In the genomic region with DNA sequence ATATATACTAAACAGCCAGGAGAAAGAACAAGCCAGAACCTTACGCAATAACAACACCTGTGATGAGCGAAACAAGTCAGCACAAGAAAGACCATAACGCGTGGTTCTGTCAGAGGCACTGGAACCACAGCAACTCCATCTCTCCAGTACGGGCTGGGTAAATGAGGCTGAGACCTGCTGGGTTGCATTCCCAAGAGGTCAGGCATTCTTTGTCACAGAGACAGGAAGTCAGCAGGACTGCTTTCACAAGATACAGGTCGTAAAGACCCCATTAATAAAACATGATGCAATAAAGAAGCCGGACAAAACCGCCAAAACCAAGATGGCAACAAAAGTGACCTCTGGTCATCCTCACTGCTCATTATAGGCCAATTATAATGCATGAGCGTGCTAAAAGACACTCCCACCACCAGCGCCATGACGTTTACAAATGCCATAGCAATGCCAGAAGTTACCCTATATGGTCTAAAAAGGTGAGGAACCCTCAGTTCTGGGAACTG, we compare ENCODE assay signal across 15 cellular contexts. TPM values are rescaled to one million over a fixed set of nuclear protein-coding genes. Genes with fewer than 3 reads are reported as not detected.
DNase-seq lines count a peak whose midpoint lies in the region; ATAC-seq and TF ChIP-seq lines count a peak whose summit lies in the region.
"Had no signal": no experiment of that assay in that cellular context is flagged by ENCODE, and none has a peak within 500 bp of the region (broad histone marks: within the 10 kb centered on the region; RNA-seq: fewer than 3 reads in every experiment).

No MANE protein-coding gene starts in this region.

- H3K36me3 ChIP-seq in kidney epithelial cell (ENCODE audit: control insufficient read depth, insufficient read depth, low read length) = no peaks in the 10 kb centered on the region
- H3K36me3 ChIP-seq in vagina = no peaks in the 10 kb centered on the region
- H3K36me3 ChIP-seq: right atrium auricular region, SJCRH30 had no signal

- peak overlapping the region; percentile 8 for H3K27ac Mint-ChIP-seq in activated CD8-positive, alpha-beta T cell treated with anti-CD3 and anti-CD28 coated beads for 36 hours
- no peak overlapping the region for H3K27ac Mint-ChIP-seq in activated CD8-positive, alpha-beta T cell treated with anti-CD3 and anti-CD28 coated beads, Interleukin-2, amount 10 ng/mL, durations not matched to agents 7 days and 5 days
- H3K27ac Mint-ChIP-seq in osteocyte (ENCODE audit: unreplicated experiment) = no peak overlapping the region
- H3K27ac Mint-ChIP-seq: activated naive CD4-positive, alpha-beta T cell treated with anti-CD3 and anti-CD28 coated beads, Interleukin-2, amount 10 ng/mL, durations not matched to agents 7 days and 5 days had no signal

- in situ Hi-C loops in astrocyte of the spinal cord (cut with HindIII; ENCODE audit: low sequenced_read_pairs) (no loop called here), GM13976 (cut with MboI; ENCODE audit: low sequenced_read_pairs, unreplicated experiment) (no loop called here)

- ATAC-seq in activated CD8-positive, alpha-beta T cell treated with anti-CD3 and anti-CD28 coated beads for 36 hours = no peak
- no peak for ATAC-seq in activated CD8-positive, alpha-beta T cell treated with anti-CD3 and anti-CD28 coated beads, Interleukin-2, amount 10 ng/mL, durations not matched to agents 7 days and 5 days
- ATAC-seq: left cardiac atrium had no signal

- peak; percentile 27 for DNase-seq in activated CD8-positive, alpha-beta T cell treated with anti-CD3 and anti-CD28 coated beads for 36 hours
- no peak for DNase-seq in activated CD8-positive, alpha-beta T cell treated with anti-CD3 and anti-CD28 coated beads, Interleukin-2, amount 10 ng/mL, durations not matched to agents 7 days and 5 days
- DNase-seq in astrocyte of the spinal cord (ENCODE audit: low read depth, low spot score) = peak; percentile 52
- peak; percentile 39 for DNase-seq in kidney epithelial cell (ENCODE audit: low read depth)
- DNase-seq in vagina (ENCODE audit: extremely low spot score in 2 of 2) = no peak
- DNase-seq in NCI-H1436 (lab: John Stamatoyannopoulos, UW) = no peak
- no peak for DNase-seq in GM13976 (ENCODE audit: low spot score)
- DNase-seq in osteocyte (ENCODE audit: extremely low spot score, unreplicated experiment) = no peak
- DNase-seq: activated CD4-positive, alpha-beta T cell treated with anti-CD3 and anti-CD28 coated beads for 4 hours; activated naive CD4-positive, alpha-beta T cell treated with anti-CD3 and anti-CD28 coated beads, Interleukin-2, amount 10 ng/mL, durations not matched to agents 7 days and 5 days; left cardiac atrium; NCI-H2029; SJCRH30 had no signal

- no peaks in the 10 kb centered on the region for H3K27me3 ChIP-seq in kidney epithelial cell (ENCODE audit: control insufficient read depth, insufficient read depth, low read length)
- no peaks in the 10 kb centered on the region for H3K27me3 ChIP-seq in vagina
- H3K27me3 ChIP-seq: right atrium auricular region, SJCRH30 had no signal

- CTCF ChIA-PET in activated CD8-positive, alpha-beta T cell treated with anti-CD3 and anti-CD28 coated beads for 36 hours (lab: Charles Lee) = no interaction called here
- CTCF ChIA-PET in activated CD8-positive, alpha-beta T cell treated with anti-CD3 and anti-CD28 coated beads, Interleukin-2, amount 10 ng/mL, durations not matched to agents 7 days and 5 days (lab: Charles Lee) = no interaction called here

- H3K4me3 Mint-ChIP-seq in activated CD8-positive, alpha-beta T cell treated with anti-CD3 and anti-CD28 coated beads for 36 hours = no peak overlapping the region
- H3K4me3 Mint-ChIP-seq in activated CD8-positive, alpha-beta T cell treated with anti-CD3 and anti-CD28 coated beads, Interleukin-2, amount 10 ng/mL, durations not matched to agents 7 days and 5 days = no peak overlapping the region
- no peak overlapping the region for H3K4me3 Mint-ChIP-seq in osteocyte (ENCODE audit: unreplicated experiment)
- H3K4me3 Mint-ChIP-seq: activated naive CD4-positive, alpha-beta T cell treated with anti-CD3 and anti-CD28 coated beads, Interleukin-2, amount 10 ng/mL, durations not matched to agents 7 days and 5 days had no signal

- no peak for TF ChIP-seq CTCF in activated CD8-positive, alpha-beta T cell treated with anti-CD3 and anti-CD28 coated beads for 36 hours (IDR thresholded peaks at IDR 0.05)
- TF ChIP-seq CTCF in astrocyte of the spinal cord (IDR thresholded peaks at IDR 0.05; ENCODE audit: low read depth, low read length) (no peak), kidney epithelial cell (IDR thresholded peaks at IDR 0.05; ENCODE audit: insufficient read depth, low read length, poor library complexity, severe bottlenecking) (no peak), vagina (IDR thresholded peaks at IDR 0.05) (no peak), GM13976 (IDR thresholded peaks at IDR 0.05; ENCODE audit: borderline replicate concordance, control extremely low read depth, extremely low read depth, insufficient read depth, missing control alignments) (no peak), osteocyte (IDR thresholded peaks at IDR 0.05) (no peak)

- peaks cover 68% of the 10 kb centered on the region for H3K4me1 Mint-ChIP-seq in activated CD8-positive, alpha-beta T cell treated with anti-CD3 and anti-CD28 coated beads for 36 hours (ENCODE audit: low read depth)
- H3K4me1 Mint-ChIP-seq in activated CD8-positive, alpha-beta T cell treated with anti-CD3 and anti-CD28 coated beads, Interleukin-2, amount 10 ng/mL, durations not matched to agents 7 days and 5 days (ENCODE audit: low read depth) = peaks cover 71% of the 10 kb centered on the region
- peaks cover 4% of the 10 kb centered on the region for H3K4me1 Mint-ChIP-seq in osteocyte (ENCODE audit: unreplicated experiment)

- no peak overlapping the region for H3K4me3 ChIP-seq in astrocyte of the spinal cord (ENCODE audit: low read depth, low read length)
- no peak overlapping the region for H3K4me3 ChIP-seq in kidney epithelial cell (ENCODE audit: low read depth, low read length)
- no peak overlapping the region for H3K4me3 ChIP-seq in vagina
- H3K4me3 ChIP-seq: right atrium auricular region, SJCRH30 had no signal

- POLR2A ChIA-PET in activated CD8-positive, alpha-beta T cell treated with anti-CD3 and anti-CD28 coated beads for 36 hours (lab: Charles Lee) = no interaction called here
- POLR2A ChIA-PET in activated CD8-positive, alpha-beta T cell treated with anti-CD3 and anti-CD28 coated beads, Interleukin-2, amount 10 ng/mL, durations not matched to agents 7 days and 5 days (lab: Charles Lee) = no interaction called here

- no peaks in the 10 kb centered on the region for H3K9me3 ChIP-seq in vagina
- H3K9me3 ChIP-seq: right atrium auricular region, SJCRH30 had no signal

- no peaks in the 10 kb centered on the region for H3K9me3 Mint-ChIP-seq in activated CD8-positive, alpha-beta T cell treated with anti-CD3 and anti-CD28 coated beads for 36 hours
- no peaks in the 10 kb centered on the region for H3K9me3 Mint-ChIP-seq in activated CD8-positive, alpha-beta T cell treated with anti-CD3 and anti-CD28 coated beads, Interleukin-2, amount 10 ng/mL, durations not matched to agents 7 days and 5 days (ENCODE audit: insufficient read depth)
- no peaks in the 10 kb centered on the region for H3K9me3 Mint-ChIP-seq in osteocyte (ENCODE audit: unreplicated experiment)
- H3K9me3 Mint-ChIP-seq: activated naive CD4-positive, alpha-beta T cell treated with anti-CD3 and anti-CD28 coated beads, Interleukin-2, amount 10 ng/mL, durations not matched to agents 7 days and 5 days had no signal

- intact Hi-C loops in activated CD8-positive, alpha-beta T cell treated with anti-CD3 and anti-CD28 coated beads for 36 hours (cut with micrococcal nuclease) = no loop called here
- intact Hi-C loops in vagina (cut with DNase I) = no loop called here

- H3K4me1 ChIP-seq in vagina = peaks cover 27% of the 10 kb centered on the region
- H3K4me1 ChIP-seq: SJCRH30 had no signal

- H3K36me3 Mint-ChIP-seq in activated CD8-positive, alpha-beta T cell treated with anti-CD3 and anti-CD28 coated beads for 36 hours (ENCODE audit: low read depth) = peaks cover 15% of the 10 kb centered on the region
- H3K36me3 Mint-ChIP-seq in activated CD8-positive, alpha-beta T cell treated with anti-CD3 and anti-CD28 coated beads, Interleukin-2, amount 10 ng/mL, durations not matched to agents 7 days and 5 days (ENCODE audit: low read depth) = peaks cover 61% of the 10 kb centered on the region
- H3K36me3 Mint-ChIP-seq in osteocyte (ENCODE audit: unreplicated experiment) = peaks cover 4% of the 10 kb centered on the region

- no peak for TF ChIP-seq POLR2A in vagina (IDR thresholded peaks at IDR 0.05)

- H3K27me3 Mint-ChIP-seq in activated CD8-positive, alpha-beta T cell treated with anti-CD3 and anti-CD28 coated beads for 36 hours = no peaks in the 10 kb centered on the region
- H3K27me3 Mint-ChIP-seq in activated CD8-positive, alpha-beta T cell treated with anti-CD3 and anti-CD28 coated beads, Interleukin-2, amount 10 ng/mL, durations not matched to agents 7 days and 5 days (ENCODE audit: low read depth) = no peaks in the 10 kb centered on the region
- no peaks in the 10 kb centered on the region for H3K27me3 Mint-ChIP-seq in osteocyte (ENCODE audit: unreplicated experiment)
- H3K27me3 Mint-ChIP-seq: activated naive CD4-positive, alpha-beta T cell treated with anti-CD3 and anti-CD28 coated beads, Interleukin-2, amount 10 ng/mL, durations not matched to agents 7 days and 5 days had no signal

- H3K27ac ChIP-seq in vagina = peak overlapping the region; percentile 15
- H3K27ac ChIP-seq: right atrium auricular region, SJCRH30 had no signal

RNA-seq across cellular contexts. Expression of a gene that starts 21.7 kb away (rescaled TPM):
- 10 to 100 TPM; 30.7 to 33.6 TPM for total RNA-seq in activated CD8-positive, alpha-beta T cell treated with anti-CD3 and anti-CD28 coated beads for 36 hours
- total RNA-seq in activated CD8-positive, alpha-beta T cell treated with anti-CD3 and anti-CD28 coated beads, Interleukin-2, amount 10 ng/mL, durations not matched to agents 7 days and 5 days = 10 to 100 TPM; 62.8 to 68.9 TPM
- 26.2 and 33.4 TPM in 2 replicates for total RNA-seq in kidney epithelial cell
- 96.3 TPM for total RNA-seq in vagina
- total RNA-seq in osteocyte = 16.3 and 19.0 TPM in 2 replicates

RNA-seq across cellular contexts. Expression of a gene that starts 49.6 kb away (rescaled TPM):
- total RNA-seq in activated CD8-positive, alpha-beta T cell treated with anti-CD3 and anti-CD28 coated beads for 36 hours = not detected
- total RNA-seq in activated CD8-positive, alpha-beta T cell treated with anti-CD3 and anti-CD28 coated beads, Interleukin-2, amount 10 ng/mL, durations not matched to agents 7 days and 5 days = not detected
- total RNA-seq in kidney epithelial cell = not detected in 2 replicates
- not detected for total RNA-seq in vagina
- not detected in 2 replicates for total RNA-seq in osteocyte
- total RNA-seq: epithelial cell of proximal tubule had no signal

RNA-seq across cellular contexts. Expression of a gene that starts 53.5 kb away (rescaled TPM):
- total RNA-seq in activated CD8-positive, alpha-beta T cell treated with anti-CD3 and anti-CD28 coated beads for 36 hours = not detected
- not detected for total RNA-seq in activated CD8-positive, alpha-beta T cell treated with anti-CD3 and anti-CD28 coated beads, Interleukin-2, amount 10 ng/mL, durations not matched to agents 7 days and 5 days
- total RNA-seq in kidney epithelial cell (not detected in 2 replicates), vagina (not detected), osteocyte (not detected in 2 replicates)
- total RNA-seq: epithelial cell of proximal tubule, left cardiac atrium, right atrium auricular region had no signal

RNA-seq across cellular contexts. Expression of a gene that starts 56.0 kb away (rescaled TPM):
- total RNA-seq in activated CD8-positive, alpha-beta T cell treated with anti-CD3 and anti-CD28 coated beads for 36 hours = 10 to 100 TPM; 37.4 to 37.8 TPM
- total RNA-seq in activated CD8-positive, alpha-beta T cell treated with anti-CD3 and anti-CD28 coated beads, Interleukin-2, amount 10 ng/mL, durations not matched to agents 7 days and 5 days = 10 to 100 TPM; 56.2 to 57.7 TPM
- total RNA-seq in kidney epithelial cell = 40.0 and 45.8 TPM in 2 replicates
- 23.1 TPM for total RNA-seq in vagina
- 32.1 and 39.0 TPM in 2 replicates for total RNA-seq in osteocyte

Comparison
In these comparisons a context has a peak if more than half of its experiments do, and no peak if none do; other contexts are left out.
1. DNase-seq: peak in activated CD8-positive, alpha-beta T cell treated with anti-CD3 and anti-CD28 coated beads for 36 hours (single experiment), astrocyte of the spinal cord (single experiment) and kidney epithelial cell (single experiment); none in activated CD8-positive, alpha-beta T cell treated with anti-CD3 and anti-CD28 coated beads, Interleukin-2, amount 10 ng/mL, durations not matched to agents 7 days and 5 days (single experiment), vagina (0 of 2), NCI-H1436 (single experiment), GM13976 (single experiment) and osteocyte (single experiment).